In genomic region chr1:109466100-109466439, GRCh38 we compare ENCODE assay signal across 2 cellular contexts.
TF ChIP-seq lines count a peak whose summit lies in the region.

No MANE protein-coding gene starts in this region.

TF ChIP-seq in IMR-90, 13 proteins besides CTCF, POLR2A, EP300 and RAD21:
- TF ChIP-seq, protein P1, sequence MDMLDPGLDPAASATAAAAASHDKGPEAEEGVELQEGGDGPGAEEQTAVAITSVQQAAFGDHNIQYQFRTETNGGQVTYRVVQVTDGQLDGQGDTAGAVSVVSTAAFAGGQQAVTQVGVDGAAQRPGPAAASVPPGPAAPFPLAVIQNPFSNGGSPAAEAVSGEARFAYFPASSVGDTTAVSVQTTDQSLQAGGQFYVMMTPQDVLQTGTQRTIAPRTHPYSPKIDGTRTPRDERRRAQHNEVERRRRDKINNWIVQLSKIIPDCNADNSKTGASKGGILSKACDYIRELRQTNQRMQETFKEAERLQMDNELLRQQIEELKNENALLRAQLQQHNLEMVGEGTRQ (IDR thresholded peaks at IDR 0.05; ENCODE audit: low read depth, low read length) = no peak
- TF ChIP-seq NFE2L2 (IDR thresholded peaks at IDR 0.05; ENCODE audit: low read depth, low read length) (no peak), MAFK (IDR thresholded peaks at IDR 0.05; ENCODE audit: low read depth, low read length) (no peak)

TF ChIP-seq in H1, 55 proteins besides CTCF, POLR2A, EP300 and RAD21:
- TF ChIP-seq SIX5 (IDR thresholded peaks at IDR 0.05; ENCODE audit: low read depth, low read length) = no peak
- TF ChIP-seq SAP30 (IDR thresholded peaks at IDR 0.05; ENCODE audit: insufficient read depth, insufficient replicate concordance, low read length) = no peak
- TF ChIP-seq E2F6 (IDR thresholded peaks at IDR 0.05) = no peak
- no peak for TF ChIP-seq MAFK (IDR thresholded peaks at IDR 0.05; ENCODE audit: low read depth, low read length)
- no peak for TF ChIP-seq GABPA (IDR thresholded peaks at IDR 0.05; ENCODE audit: borderline replicate concordance, insufficient read depth, low read length)
- no peak for TF ChIP-seq NRF1 (IDR thresholded peaks at IDR 0.05; ENCODE audit: low read depth, low read length)
- no peak for TF ChIP-seq RXRA (IDR thresholded peaks at IDR 0.05; ENCODE audit: insufficient read depth, low read depth, low read length)
- no peak for TF ChIP-seq SP2 (IDR thresholded peaks at IDR 0.05; ENCODE audit: low read length)
- TF ChIP-seq NANOG (IDR thresholded peaks at IDR 0.05; ENCODE audit: insufficient read depth, low read depth, low read length, poor library complexity, severe bottlenecking) = no peak
